Comparison of ENCODE assay signal across 8 cellular contexts in the genomic region with DNA sequence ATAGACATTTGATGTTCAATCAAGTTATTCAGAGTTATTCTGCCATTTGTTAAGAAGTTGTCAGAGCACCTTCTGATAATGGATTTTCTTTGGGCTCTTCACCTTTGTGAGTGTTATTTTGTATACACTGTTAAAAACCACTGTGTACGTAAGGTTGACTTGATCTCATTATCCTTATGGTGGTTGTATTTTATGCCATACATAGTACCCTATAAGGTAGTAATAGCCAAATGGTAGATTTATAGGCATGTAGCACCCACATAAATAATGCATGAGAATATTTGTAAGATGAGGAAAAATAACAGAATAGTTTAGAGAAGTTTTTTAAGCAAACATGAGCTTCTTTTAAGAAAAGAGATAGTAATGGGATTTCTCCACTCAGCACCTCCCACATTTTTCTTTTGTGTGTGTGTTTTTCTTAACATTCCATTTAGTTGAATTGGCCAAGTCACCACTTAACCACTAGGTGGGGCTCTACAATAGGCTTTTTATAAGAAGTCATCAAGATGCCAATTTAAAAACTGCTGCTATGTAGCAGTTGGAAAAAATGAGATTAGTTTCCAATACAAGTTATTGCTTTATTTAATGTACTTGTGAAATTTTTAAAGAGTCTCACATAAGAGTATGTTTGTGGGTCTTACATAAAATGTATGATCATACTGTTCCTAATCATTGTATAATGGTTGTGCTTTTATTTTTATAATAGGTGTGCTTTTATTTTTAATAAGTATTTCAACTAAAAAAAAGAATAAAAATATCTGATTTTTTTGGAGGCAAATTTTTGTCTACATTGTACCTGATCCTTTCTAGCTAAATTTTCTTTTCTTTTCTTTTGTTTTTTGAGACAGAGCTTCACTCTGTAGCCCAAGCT. TPM values are rescaled to one million over a fixed set of nuclear protein-coding genes. Genes with fewer than 3 reads are reported as not detected.
DNase-seq lines count a peak whose midpoint lies in the region; ATAC-seq and TF ChIP-seq lines count a peak whose summit lies in the region.

No MANE protein-coding gene starts in this region.

- TF ChIP-seq CTCF in brain microvascular endothelial cell (IDR thresholded peaks at IDR 0.05; ENCODE audit: low read depth, low read length, missing control alignments) (peak; percentile 68), spleen (IDR thresholded peaks at IDR 0.05 in 8 of 11, conservative IDR thresholded peaks at IDR 0.05 in 3 of 11) (peak in 10 of 11 experiments; percentile 15 to 85 (median 74))

- H3K36me3 ChIP-seq in brain microvascular endothelial cell (replicated peaks) (peaks cover 25% of the 10 kb centered on the region), spleen (peaks cover 5 to 99% (median 81%) of the 10 kb centered on the region in 6 donors)

- H3K4me3 ChIP-seq in brain microvascular endothelial cell (ENCODE audit: low read depth, low read length) (no peak overlapping the region), spleen (no peak overlapping the region)

- peak; percentile 37 for DNase-seq in DMS79 treated with DMSO at 0.1 percent for 48 hours (lab: John Stamatoyannopoulos, UW)
- DNase-seq in HS-5 (ENCODE audit: low read depth) = peak; percentile 39
- peak; percentile 76 for DNase-seq in NCI-H82 (lab: John Stamatoyannopoulos, UW)
- DNase-seq in brain microvascular endothelial cell = peak; percentile 89
- DNase-seq in iPS-NIHi11 (ENCODE audit: low spot score) = peak; percentile 59
- no peak for DNase-seq in spleen

- in situ Hi-C loops in brain microvascular endothelial cell (cut with HindIII; ENCODE audit: low pct_ligation_motif_present, low sequenced_read_pairs) = no loop called here

- H3K27ac ChIP-seq in brain microvascular endothelial cell (peak overlapping the region; percentile 37), spleen (no peak overlapping the region)

- ATAC-seq in GM19324 (IDR thresholded peaks at IDR 0.05; ENCODE audit: low FRiP score, unreplicated experiment) = no peak
- no peak for ATAC-seq in HG03135 (IDR thresholded peaks at IDR 0.05; ENCODE audit: unreplicated experiment)

- 80 to 90% (median 84%) methylated on average over 1 of the region's 1 CpG for WGBS in spleen, 5 donors

- no peaks in the 10 kb centered on the region for H3K27me3 ChIP-seq in brain microvascular endothelial cell (replicated peaks)
- no peaks in the 10 kb centered on the region for H3K27me3 ChIP-seq in spleen (replicated peaks in 1 of 7)

- no peaks in the 10 kb centered on the region for H3K9me3 ChIP-seq in spleen

- intact Hi-C loops in spleen (cut with DNase I; ENCODE audit: low total_unique reads) = no loop called here

- no peak for TF ChIP-seq POLR2A in spleen (IDR thresholded peaks at IDR 0.05)

- no peaks in the 10 kb centered on the region for H3K4me1 ChIP-seq in spleen

RNA-seq across cellular contexts. Expression of a gene that starts 41.1 kb away (rescaled TPM):
- total RNA-seq in spleen = 10 to 100 TPM; 20.0 to 25.9 (median 23.9) TPM
- polyA plus RNA-seq in spleen = 10 to 100 TPM; 17.4 to 27.0 (median 22.3) TPM
